In genomic region chr18:6255121-6255742, GRCh38 we compare ENCODE assay signal across 14 cellular contexts.
DNase-seq lines count a peak whose midpoint lies in the region; ATAC-seq and TF ChIP-seq lines count a peak whose summit lies in the region.
"Had no signal": no experiment of that assay in that cellular context is flagged by ENCODE, and none has a peak within 500 bp of the region (broad histone marks: within the 10 kb centered on the region; RNA-seq: fewer than 3 reads in every experiment).

No MANE protein-coding gene starts in this region.

- H3K4me3 ChIP-seq in breast epithelium (no peak overlapping the region), mammary epithelial cell (replicated peaks in 1 of 3; ENCODE audit: insufficient read depth in 1 of 3, low read depth in 2 of 3, low read length in 3 of 3) (no peak overlapping the region), body of pancreas (no peak overlapping the region), lung (no peak overlapping the region)
- H3K4me3 ChIP-seq: SJSA1, smooth muscle cell had no signal

- 61% methylated on average over 4 of the region's 4 CpGs for WGBS in mammary epithelial cell (ENCODE audit: low coverage, missing lambda C conversion rate)
- WGBS in body of pancreas, 2 donors = 15 to 18% methylated on average over 4 of the region's 4 CpGs
- 14 to 20% methylated on average over 4 of the region's 4 CpGs for WGBS in lung, 2 donors

- H3K79me2 ChIP-seq in mammary epithelial cell (ENCODE audit: insufficient read depth, low read length) = no peaks in the 10 kb centered on the region

- H3K27ac ChIP-seq in breast epithelium (peak overlapping the region; percentile 13 to 42), mammary epithelial cell (ENCODE audit: insufficient read depth, low read depth, low read length) (no peak overlapping the region), body of pancreas (peak overlapping the region in 3 of 4 donors; percentile 17 to 62 (median 51)), lung (ENCODE audit: low read depth in 1 of 2, low read length in 1 of 2) (peak overlapping the region; percentile 33 to 80)
- H3K27ac ChIP-seq: epithelial cell of prostate, SJSA1 had no signal

- no peak overlapping the region for H3K4me2 ChIP-seq in mammary epithelial cell (ENCODE audit: insufficient read depth, low read depth, low read length)
- H3K4me2 ChIP-seq: smooth muscle cell had no signal

- H3K4me3 Mint-ChIP-seq in type B pancreatic cell = no peak overlapping the region

- H4K20me1 ChIP-seq in mammary epithelial cell (ENCODE audit: insufficient read depth, low read length) = no peaks in the 10 kb centered on the region

- in situ Hi-C loops in mammary epithelial cell (cut with MboI; ENCODE audit: low sequenced_read_pairs in 2 of 2) = no loop called here

- intact Hi-C loops in breast epithelium (cut with DNase I; ENCODE audit: low total_unique reads) = no loop called here
- intact Hi-C loops in mammary epithelial cell (cut with micrococcal nuclease) = no loop called here
- intact Hi-C loops in body of pancreas (cut with DNase I) = no loop called here

- H3K36me3 ChIP-seq in breast epithelium (no peaks in the 10 kb centered on the region), mammary epithelial cell (ENCODE audit: insufficient read depth, low read length) (no peaks in the 10 kb centered on the region), body of pancreas (replicated peaks in 1 of 2; ENCODE audit: insufficient read depth in 1 of 2, low read depth in 2 of 2) (no peaks in the 10 kb centered on the region), lung (ENCODE audit: control insufficient read depth in 2 of 2, insufficient read depth in 2 of 2, low read length in 2 of 2) (no peaks in the 10 kb centered on the region)
- H3K36me3 ChIP-seq: SJSA1 had no signal

- H3K36me3 Mint-ChIP-seq in type B pancreatic cell = no peaks in the 10 kb centered on the region

- H3K9ac ChIP-seq in mammary epithelial cell (ENCODE audit: insufficient read depth, low read length) = no peak overlapping the region

- no peaks in the 10 kb centered on the region for H3K27me3 ChIP-seq in breast epithelium
- no peaks in the 10 kb centered on the region for H3K27me3 ChIP-seq in mammary epithelial cell (ENCODE audit: insufficient read depth, low read length)
- no peaks in the 10 kb centered on the region for H3K27me3 ChIP-seq in body of pancreas
- H3K27me3 ChIP-seq in lung (ENCODE audit: control insufficient read depth, insufficient read depth) = no peaks in the 10 kb centered on the region
- H3K27me3 ChIP-seq: SJSA1 had no signal

- BruUV-seq in mammary epithelial cell (replicated peaks; lab: Mats Ljungman, UMichigan) = no TSS peak

- H3K27me3 Mint-ChIP-seq in type B pancreatic cell = no peaks in the 10 kb centered on the region

- peaks cover 6% of the 10 kb centered on the region for H3K9me3 Mint-ChIP-seq in type B pancreatic cell

- no peak overlapping the region for H2AFZ ChIP-seq in mammary epithelial cell (ENCODE audit: low read depth, low read length)

- dilution Hi-C loops in mammary epithelial cell (cut with HindIII; ENCODE audit: low sequenced_read_pairs) = no loop called here

- TF ChIP-seq CTCF in breast epithelium (IDR thresholded peaks at IDR 0.05) = no peak
- TF ChIP-seq CTCF in mammary epithelial cell (conservative IDR thresholded peaks at IDR 0.05 in 1 of 2, IDR thresholded peaks at IDR 0.05 in 1 of 2; ENCODE audit: extremely low read depth in 1 of 2, insufficient read depth in 1 of 2, low read depth in 1 of 2, low read length in 2 of 2) = no peak
- TF ChIP-seq CTCF in body of pancreas (IDR thresholded peaks at IDR 0.05) = no peak
- no peak for TF ChIP-seq CTCF in lung (IDR thresholded peaks at IDR 0.05; ENCODE audit: control extremely low read depth, extremely low read depth)
- TF ChIP-seq CTCF in type B pancreatic cell (conservative IDR thresholded peaks at IDR 0.05) = no peak
- TF ChIP-seq CTCF in GM20000 (IDR thresholded peaks at IDR 0.05; ENCODE audit: extremely low read depth, missing control alignments) = no peak

- H3K9me3 ChIP-seq in breast epithelium (peaks cover 4 to 14% of the 10 kb centered on the region in 2 donors), mammary epithelial cell (replicated peaks; ENCODE audit: insufficient read depth, low read length) (peaks cover 23% of the 10 kb centered on the region), body of pancreas (peaks cover 0 to 2% (median 0%) of the 10 kb centered on the region in 3 donors), lung (ENCODE audit: control insufficient read depth in 2 of 2, insufficient read depth in 1 of 2, low read length in 1 of 2) (peaks cover 5 to 10% of the 10 kb centered on the region in 2 donors)
- H3K9me3 ChIP-seq: SJSA1 had no signal

- H3K4me1 ChIP-seq in breast epithelium (no peaks in the 10 kb centered on the region), mammary epithelial cell (ENCODE audit: insufficient read depth, low read length) (no peaks in the 10 kb centered on the region), body of pancreas (peaks cover 27% of the 10 kb centered on the region), lung (ENCODE audit: control insufficient read depth in 2 of 2, insufficient read depth in 2 of 2, low read length in 2 of 2) (peaks cover 3 to 4% of the 10 kb centered on the region in 2 donors)
- H3K4me1 ChIP-seq: SJSA1 had no signal

- peak; percentile 58 for ATAC-seq in body of pancreas
- no peak for ATAC-seq in lung (ENCODE audit: insufficient read depth, low FRiP score)
- ATAC-seq: left colon had no signal

- H3K27ac Mint-ChIP-seq in type B pancreatic cell = peak overlapping the region; percentile 50

- CTCF ChIA-PET in mammary epithelial cell (lab: Charles Lee; ENCODE audit: low non-redundant PET) = no interaction called here

- H3K4me1 Mint-ChIP-seq in type B pancreatic cell (ENCODE audit: unreplicated experiment) = peaks cover 21% of the 10 kb centered on the region

- DNase-seq in breast epithelium (ENCODE audit: low spot score in 2 of 2) (no peak), mammary epithelial cell (no peak), body of pancreas (peak in 1 of 4 donors; percentile 16), lung (ENCODE audit: low spot score) (no peak), type B pancreatic cell (ENCODE audit: extremely low spot score, unreplicated experiment) (no peak), NCI-H345 (lab: John Stamatoyannopoulos, UW) (no peak), GM20000 (ENCODE audit: low spot score) (no peak), NCI-H2081 (lab: John Stamatoyannopoulos, UW) (no peak)
- DNase-seq: ACHN, head of caudate nucleus, left colon had no signal

- TF ChIP-seq POLR2A in breast epithelium (IDR thresholded peaks at IDR 0.05) = no peak
- TF ChIP-seq POLR2A in body of pancreas (IDR thresholded peaks at IDR 0.05) = no peak
